Comparison of ENCODE assay signal across 8 cellular contexts in the genomic region with DNA sequence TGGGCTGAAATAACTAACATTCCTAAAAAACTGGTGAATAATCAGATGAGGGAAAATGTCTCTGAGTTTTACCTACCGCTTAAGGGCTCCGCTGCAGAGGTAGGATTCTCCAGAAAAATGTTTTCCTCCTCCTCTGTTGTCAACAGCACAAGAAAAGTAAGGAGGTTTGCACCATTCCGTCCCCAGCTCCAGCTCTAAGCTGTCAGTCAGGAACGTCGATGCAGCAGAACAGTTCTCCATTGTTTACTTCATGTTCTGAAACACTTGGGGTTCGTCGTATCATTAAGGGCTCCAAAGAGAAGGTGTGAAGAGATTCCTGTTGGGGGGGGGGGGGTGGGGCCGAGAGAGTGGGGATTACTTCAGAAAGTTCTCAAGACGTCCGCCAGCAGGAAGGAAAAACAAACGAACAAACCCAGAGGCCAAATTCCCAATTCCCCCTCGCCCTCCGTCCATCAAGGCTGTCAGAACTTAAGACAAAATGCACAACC. TPM values are rescaled to one million over a fixed set of nuclear protein-coding genes. Genes with fewer than 3 reads are reported as not detected.
A peak's percentile ranks its signal among the peaks of the same experiment; 100 is the strongest.
DNase-seq lines count a peak whose midpoint lies in the region; ATAC-seq, FAIRE-seq and TF ChIP-seq lines count a peak whose summit lies in the region.

No MANE protein-coding gene starts in this region.

- H3K36me3 Mint-ChIP-seq in activated CD8-positive, alpha-beta T cell treated with anti-CD3 and anti-CD28 coated beads for 36 hours (ENCODE audit: low read depth): peaks cover 30% of the 10 kb centered on the region

- intact Hi-C loops in activated CD8-positive, alpha-beta T cell treated with anti-CD3 and anti-CD28 coated beads for 36 hours (cut with micrococcal nuclease): loop anchor here (10.0 kb wide), 1 partner anchor 387 kb away; the partner anchor contains the start of gene NDUFAF4

- H3K27ac ChIP-seq in small intestine (ENCODE audit: low read depth in 1 of 2, low read length in 1 of 2): peak overlapping the region in 1 of 2 donors; percentile 70

- peak; percentile 1 for ATAC-seq in GM18868 (IDR thresholded peaks at IDR 0.05; ENCODE audit: unreplicated experiment)
- peak; percentile 2 for ATAC-seq in HG03432 (IDR thresholded peaks at IDR 0.05; ENCODE audit: unreplicated experiment)
- ATAC-seq in activated CD8-positive, alpha-beta T cell treated with anti-CD3 and anti-CD28 coated beads for 36 hours: no peak
- no peak for ATAC-seq in GM21515 (IDR thresholded peaks at IDR 0.05; ENCODE audit: unreplicated experiment)

- peaks cover 0 to 3% of the 10 kb centered on the region in 2 donors for H3K4me1 ChIP-seq in small intestine (ENCODE audit: control insufficient read depth in 2 of 2, insufficient read depth in 1 of 2, low read depth in 1 of 2, low read length in 1 of 2)

- H3K4me1 Mint-ChIP-seq in activated CD8-positive, alpha-beta T cell treated with anti-CD3 and anti-CD28 coated beads for 36 hours (ENCODE audit: low read depth): peaks cover 19% of the 10 kb centered on the region

- H3K36me3 ChIP-seq in small intestine (ENCODE audit: control insufficient read depth in 2 of 2, insufficient read depth in 2 of 2, low read length in 2 of 2): no peaks in the 10 kb centered on the region

- peak overlapping the region; percentile 81 for H3K4me3 Mint-ChIP-seq in activated CD8-positive, alpha-beta T cell treated with anti-CD3 and anti-CD28 coated beads for 36 hours

- CTCF ChIA-PET in activated CD8-positive, alpha-beta T cell treated with anti-CD3 and anti-CD28 coated beads for 36 hours (lab: Charles Lee): interaction anchor here (1.1 to 1.5 kb wide), 3 partner anchors 8 to 223 kb away, joined by 3 read pairs; no protein-coding TSS in a partner anchor

- H3K27me3 Mint-ChIP-seq in activated CD8-positive, alpha-beta T cell treated with anti-CD3 and anti-CD28 coated beads for 36 hours: no peaks in the 10 kb centered on the region

- H3K9me3 ChIP-seq in small intestine (ENCODE audit: control insufficient read depth, low read depth): no peaks in the 10 kb centered on the region

- FAIRE-seq in small intestine (lab: Jason Lieb, UNC): no peak

- no peaks in the 10 kb centered on the region for H3K9me3 Mint-ChIP-seq in activated CD8-positive, alpha-beta T cell treated with anti-CD3 and anti-CD28 coated beads for 36 hours

- peak overlapping the region; percentile 91 for H3K4me3 ChIP-seq in iPS-11a (ENCODE audit: low read depth, low read length)
- H3K4me3 ChIP-seq in small intestine (ENCODE audit: low read depth in 1 of 2, low read length in 2 of 2): peak overlapping the region; percentile 62 to 82

- DNase-seq in AG20443 (ENCODE audit: low spot score) (peak; percentile 21), small intestine (peak; percentile 29), C1 segment of cervical spinal cord (lab: John Stamatoyannopoulos, UW) (no peak)
- no peak for DNase-seq in activated CD8-positive, alpha-beta T cell treated with anti-CD3 and anti-CD28 coated beads for 36 hours

- no peak for TF ChIP-seq CTCF in activated CD8-positive, alpha-beta T cell treated with anti-CD3 and anti-CD28 coated beads for 36 hours (IDR thresholded peaks at IDR 0.05)

- POLR2A ChIA-PET in activated CD8-positive, alpha-beta T cell treated with anti-CD3 and anti-CD28 coated beads for 36 hours (lab: Charles Lee): interaction anchor here (0.6 kb wide), 1 partner anchor 357 kb away, joined by 5 read pairs; the partner anchor contains the start of gene KLHL32

- 1% methylated on average over 12 to 13 of the region's 13 CpGs for WGBS in small intestine, 3 donors

- H3K27ac Mint-ChIP-seq in activated CD8-positive, alpha-beta T cell treated with anti-CD3 and anti-CD28 coated beads for 36 hours: peak overlapping the region; percentile 90

- no peaks in the 10 kb centered on the region for H3K27me3 ChIP-seq in small intestine (ENCODE audit: control insufficient read depth in 2 of 2, insufficient read depth in 2 of 2, low read length in 2 of 2)

RNA-seq across cellular contexts. Expression of gene MMS22L, which starts 0.7 kb away (rescaled TPM):
- 10 to 100 TPM; 34.1 to 34.7 TPM for total RNA-seq in activated CD8-positive, alpha-beta T cell treated with anti-CD3 and anti-CD28 coated beads for 36 hours
- polyA plus RNA-seq in small intestine: 1 to 10 TPM in 2 of 3 donors, under 1 TPM in 1; 0.54 to 3.3 (median 1.8) TPM

Comparison
In these comparisons a context has a peak if more than half of its experiments do, and no peak if none do; other contexts are left out.
1. DNase-seq: peak in AG20443 (single experiment) and small intestine (single experiment); none in activated CD8-positive, alpha-beta T cell treated with anti-CD3 and anti-CD28 coated beads for 36 hours (single experiment) and C1 segment of cervical spinal cord (0 of 14).
2. ATAC-seq: peak in GM18868 (single experiment) and HG03432 (single experiment); none in activated CD8-positive, alpha-beta T cell treated with anti-CD3 and anti-CD28 coated beads for 36 hours (single experiment) and GM21515 (single experiment).